Comparison of ENCODE assay signal across 22 cellular contexts in the genomic region with DNA sequence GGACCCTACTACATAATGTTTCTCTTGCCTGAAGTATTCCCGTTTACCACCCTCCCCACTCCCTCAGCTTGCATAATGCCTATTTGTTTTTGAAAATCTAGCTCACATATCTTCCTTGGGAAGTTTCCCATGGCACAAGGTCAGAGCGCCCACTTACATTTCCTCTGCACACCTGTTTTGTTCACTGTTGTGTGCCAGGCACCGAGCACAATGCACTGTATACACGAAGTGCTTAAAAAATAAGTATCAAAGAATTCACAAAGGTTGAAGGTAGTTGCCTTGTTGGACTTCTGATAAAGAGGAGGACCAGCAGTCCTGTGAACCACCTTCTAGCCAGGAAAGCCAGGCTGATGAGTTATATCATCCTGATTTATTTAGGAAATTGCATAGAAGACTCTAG. TPM values are rescaled to one million over a fixed set of nuclear protein-coding genes. Genes with fewer than 3 reads are reported as not detected.
DNase-seq lines count a peak whose midpoint lies in the region; ATAC-seq and TF ChIP-seq lines count a peak whose summit lies in the region.
"Had no signal": no experiment of that assay in that cellular context is flagged by ENCODE, and none has a peak within 500 bp of the region (broad histone marks: within the 10 kb centered on the region; RNA-seq: fewer than 3 reads in every experiment).

No MANE protein-coding gene starts in this region.

- H3K4me2 ChIP-seq in OCI-LY3 (ENCODE audit: low read length), result peak overlapping the region; percentile 52

- H3K36me3 Mint-ChIP-seq in CD4-positive, alpha-beta T cell (ENCODE audit: low read depth), result no peaks in the 10 kb centered on the region
- H3K36me3 Mint-ChIP-seq: naive thymus-derived CD4-positive, alpha-beta T cell; T-cell had no signal

- POLR2A ChIA-PET in CD4-positive, alpha-beta T cell (lab: Charles Lee), result no interaction called here

- H3K9me3 ChIP-seq in OCI-LY3 (ENCODE audit: insufficient read depth, low read length) (no peaks in the 10 kb centered on the region), muscle layer of duodenum (ENCODE audit: control insufficient read depth in 1 of 2, low read length in 2 of 2) (no peaks in the 10 kb centered on the region), stomach smooth muscle (ENCODE audit: control insufficient read depth in 2 of 2, low read length in 2 of 2) (no peaks in the 10 kb centered on the region)
- no peaks in the 10 kb centered on the region for H3K9me3 ChIP-seq in CD4-positive, alpha-beta T cell (ENCODE audit: control insufficient read depth, low read length)
- H3K9me3 ChIP-seq: ovary, testis had no signal

- H3K27me3 ChIP-seq in OCI-LY3 (ENCODE audit: low read depth, low read length), result no peaks in the 10 kb centered on the region
- no peaks in the 10 kb centered on the region for H3K27me3 ChIP-seq in foreskin keratinocyte
- H3K27me3 ChIP-seq in muscle layer of duodenum (ENCODE audit: low read depth, low read length), result no peaks in the 10 kb centered on the region
- no peaks in the 10 kb centered on the region for H3K27me3 ChIP-seq in stomach smooth muscle (ENCODE audit: control insufficient read depth in 1 of 2, insufficient read depth in 2 of 2, low read length in 2 of 2)
- H3K27me3 ChIP-seq in CD4-positive, alpha-beta T cell (ENCODE audit: control insufficient read depth, insufficient read depth, low read length), result no peaks in the 10 kb centered on the region
- H3K27me3 ChIP-seq: ovary, testis had no signal

- H3K79me2 ChIP-seq in OCI-LY3 (ENCODE audit: low read length), result no peaks in the 10 kb centered on the region

- intact Hi-C loops in CD4-positive, alpha-beta T cell (cut with DNase I, micrococcal nuclease), result no loop called here

- TF ChIP-seq CTCF in OCI-LY3 (IDR thresholded peaks at IDR 0.05; ENCODE audit: low read depth, low read length) (no peak), foreskin keratinocyte (conservative IDR thresholded peaks at IDR 0.05) (no peak)
- no peak for TF ChIP-seq CTCF in CD4-positive, alpha-beta T cell (IDR thresholded peaks at IDR 0.05)

- CTCF ChIA-PET in CD4-positive, alpha-beta T cell (lab: Charles Lee), result no interaction called here

- H3K36me3 ChIP-seq in OCI-LY3 (replicated peaks; ENCODE audit: low read depth, low read length) (no peaks in the 10 kb centered on the region), muscle layer of duodenum (ENCODE audit: control insufficient read depth in 1 of 2, insufficient read depth in 2 of 2, low read length in 2 of 2) (no peaks in the 10 kb centered on the region), stomach smooth muscle (ENCODE audit: control insufficient read depth in 2 of 2, insufficient read depth in 2 of 2, low read length in 2 of 2) (no peaks in the 10 kb centered on the region)
- H3K36me3 ChIP-seq: ovary had no signal

- H3K27me3 Mint-ChIP-seq in CD4-positive, alpha-beta T cell, result peaks cover 2% of the 10 kb centered on the region

- H3K4me1 ChIP-seq in OCI-LY3 (ENCODE audit: low read length), result peaks cover 24% of the 10 kb centered on the region
- H3K4me1 ChIP-seq in foreskin keratinocyte, result peaks cover 11% of the 10 kb centered on the region
- peaks cover 0 to 2% of the 10 kb centered on the region in 2 donors for H3K4me1 ChIP-seq in muscle layer of duodenum (ENCODE audit: control insufficient read depth in 1 of 2, insufficient read depth in 2 of 2, low read length in 2 of 2)
- peaks cover 15% of the 10 kb centered on the region for H3K4me1 ChIP-seq in stomach smooth muscle (ENCODE audit: control insufficient read depth, insufficient read depth, low read length)
- H3K4me1 ChIP-seq: testis had no signal

- no peak for ATAC-seq in foreskin keratinocyte
- ATAC-seq in GM19463 (IDR thresholded peaks at IDR 0.05; ENCODE audit: unreplicated experiment), result no peak
- no peak for ATAC-seq in CD4-positive, alpha-beta T cell (ENCODE audit: poor library complexity)
- ATAC-seq: T-cell had no signal

- H4K20me1 ChIP-seq in OCI-LY3 (ENCODE audit: insufficient read depth, low read length), result no peaks in the 10 kb centered on the region

- H3K27ac Mint-ChIP-seq in CD4-positive, alpha-beta T cell, result no peak overlapping the region
- H3K27ac Mint-ChIP-seq: HFFc6; naive thymus-derived CD4-positive, alpha-beta T cell; T-cell had no signal

- no peak overlapping the region for H3K27ac ChIP-seq in OCI-LY3 (ENCODE audit: low read length)
- peak overlapping the region; percentile 70 for H3K27ac ChIP-seq in foreskin keratinocyte
- H3K27ac ChIP-seq in muscle layer of duodenum (ENCODE audit: low read length), result peak overlapping the region; percentile 25
- H3K27ac ChIP-seq in stomach smooth muscle (ENCODE audit: low read length), result peak overlapping the region; percentile 46
- no peak overlapping the region for H3K27ac ChIP-seq in CD4-positive, alpha-beta T cell (ENCODE audit: low read depth, low read length)
- H3K27ac ChIP-seq: ovary, testis had no signal

- H3K4me3 ChIP-seq in OCI-LY3 (ENCODE audit: low read length) (peak overlapping the region; percentile 16; the same call in 1 of the 2 replicates), muscle layer of duodenum (ENCODE audit: low read depth in 1 of 2, low read length in 2 of 2) (no peak overlapping the region), stomach smooth muscle (ENCODE audit: low read length in 2 of 2) (no peak overlapping the region)
- H3K4me3 ChIP-seq: ovary, testis had no signal

- H3K4me1 Mint-ChIP-seq in CD4-positive, alpha-beta T cell (ENCODE audit: low read depth), result peaks cover 8% of the 10 kb centered on the region

- H2AFZ ChIP-seq in OCI-LY3 (ENCODE audit: low read depth, low read length), result peak overlapping the region; percentile 22; the same call in 1 of the 2 replicates

- DNase-seq in foreskin keratinocyte (no peak), NCI-H2196 (lab: John Stamatoyannopoulos, UW; ENCODE audit: unreplicated experiment) (no peak), nucleus accumbens (lab: John Stamatoyannopoulos, UW) (no peak)
- no peak for DNase-seq in CD4-positive, alpha-beta T cell
- DNase-seq: activated CD4-positive, alpha-beta T cell treated with anti-CD3 and anti-CD28 coated beads, Interleukin-2, amount 50 U/mL, for 1 hour; activated gamma-delta T cell treated with Interleukin-2 at 50 U/mL for 16 hours; caudate nucleus; DND-41; HFFc6; naive thymus-derived CD4-positive, alpha-beta T cell; NCI-H1105 treated with DMSO at 0.1 percent for 48 hours; NCI-H69; SHP77; small intestine; stimulated activated CD4-positive, alpha-beta T cell treated with anti-CD3 and anti-CD28 coated beads, Interleukin-4, amount 100 ng/mL, for 1 hour; T-cell; testis had no signal

- H3K4me3 Mint-ChIP-seq in CD4-positive, alpha-beta T cell, result no peak overlapping the region
- H3K4me3 Mint-ChIP-seq: HFFc6; naive thymus-derived CD4-positive, alpha-beta T cell; T-cell had no signal

- no peak overlapping the region; the same call in 1 of the 2 replicates for H3K9ac ChIP-seq in OCI-LY3 (ENCODE audit: low read length)
- no peak overlapping the region for H3K9ac ChIP-seq in stomach smooth muscle (ENCODE audit: low read length in 2 of 2)

- no peaks in the 10 kb centered on the region for H3K9me3 Mint-ChIP-seq in CD4-positive, alpha-beta T cell
- H3K9me3 Mint-ChIP-seq: HFFc6; naive thymus-derived CD4-positive, alpha-beta T cell; T-cell had no signal

RNA-seq across cellular contexts. Expression of gene RHOB, which starts 16.8 kb away (rescaled TPM):
- 46.8 and 64.3 TPM in 2 replicates for total RNA-seq in foreskin keratinocyte
- polyA plus RNA-seq in foreskin keratinocyte, result 31.0 and 40.3 TPM in 2 replicates
- 10 to 100 TPM; 25.9 to 26.6 TPM for total RNA-seq in CD4-positive, alpha-beta T cell

Comparison
In these comparisons a context has a peak if more than half of its experiments do, and no peak if none do; other contexts are left out.
1. H3K27ac ChIP-seq: peak in foreskin keratinocyte (single experiment), muscle layer of duodenum (single experiment) and stomach smooth muscle (single experiment); none in OCI-LY3 (single experiment) and CD4-positive, alpha-beta T cell (single experiment).